Comparison of ENCODE assay signal across 8 cellular contexts in the genomic region with DNA sequence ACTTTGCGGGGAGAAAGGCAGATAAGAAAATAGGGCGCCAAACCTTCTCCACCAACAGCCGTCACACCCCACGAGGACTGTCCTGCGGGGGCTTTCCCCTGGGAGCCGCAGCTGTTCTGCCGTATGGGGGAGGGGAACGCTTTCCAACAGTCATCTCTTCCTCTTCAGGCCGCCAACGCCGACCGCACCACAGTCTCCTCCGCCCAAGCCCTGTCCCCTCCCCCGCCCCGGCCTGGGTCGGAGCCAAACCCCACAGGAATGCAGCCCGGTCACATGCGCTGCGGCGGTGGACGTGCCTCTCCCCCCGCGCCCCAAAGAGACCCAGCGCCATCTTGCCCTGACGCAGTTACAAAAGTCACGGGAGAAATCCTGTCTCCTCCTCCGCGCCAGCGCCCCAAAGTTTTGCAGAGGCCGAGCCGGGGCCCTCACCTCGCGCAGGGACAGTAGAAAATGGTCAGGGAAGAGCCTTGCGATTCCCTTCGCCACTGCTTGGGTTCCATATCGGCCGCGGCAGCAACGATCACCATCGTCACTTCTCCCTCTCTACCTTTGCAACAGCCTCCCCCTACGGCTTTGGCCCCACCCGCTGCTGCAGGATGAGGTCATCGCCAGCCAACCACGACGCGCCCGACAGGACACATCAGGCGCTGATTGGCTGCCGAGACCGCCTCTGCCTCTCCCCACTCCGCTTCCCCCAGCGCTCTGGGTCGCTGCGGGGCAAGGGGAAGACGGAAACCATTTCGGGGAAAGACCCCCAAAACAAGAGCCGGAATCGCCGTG. TPM values are rescaled to one million over a fixed set of nuclear protein-coding genes. Genes with fewer than 3 reads are reported as not detected.
DNase-seq lines count a peak whose midpoint lies in the region; FAIRE-seq and TF ChIP-seq lines count a peak whose summit lies in the region.

No MANE protein-coding gene starts in this region.

- peak overlapping the region; percentile 99 for H3K9ac ChIP-seq in MM.1S (ENCODE audit: low read length)

- peaks cover 35% of the 10 kb centered on the region for H3F3A ChIP-seq in MM.1S (ENCODE audit: insufficient read depth, low read length)

- TF ChIP-seq EP300 in stomach (IDR thresholded peaks at IDR 0.05), result peak; percentile 67

- peaks cover 12% of the 10 kb centered on the region for H3K36me3 Mint-ChIP-seq in neural crest cell (ENCODE audit: low read depth)

- H3K4me3 ChIP-seq in MM.1S (ENCODE audit: low read length) (peak overlapping the region; percentile 95), foreskin fibroblast (ENCODE audit: low read depth in 1 of 2, low read length in 2 of 2) (peak overlapping the region; percentile 90 to 98), stomach (peak overlapping the region; percentile 77 to 95 (median 88))

- DNase-seq in HCEC 1CT, result peak; percentile 98
- peak; percentile 98 for DNase-seq in MM.1S
- DNase-seq in SHP77 treated with DMSO at 0.1 percent for 48 hours (lab: John Stamatoyannopoulos, UW), result peak; percentile 90
- DNase-seq in activated gamma-delta T cell treated with anti-CD3 and anti-CD28 coated beads, Interleukin-2, amount 50 U/mL, for 16 hours (ENCODE audit: low read depth), result peak; percentile 100
- DNase-seq in foreskin fibroblast, result peak; percentile 99
- DNase-seq in neural crest cell (ENCODE audit: low read depth, low spot score), result peak; percentile 88
- peak; percentile 100 for DNase-seq in stomach

- H4K20me1 ChIP-seq in MM.1S (ENCODE audit: insufficient read depth, low read length), result peaks cover 7% of the 10 kb centered on the region; the same call in 1 of the 2 replicates

- peak overlapping the region; percentile 91; the same call in 1 of the 2 replicates for H3K4me2 ChIP-seq in MM.1S (ENCODE audit: low read depth, low read length)

- no peaks in the 10 kb centered on the region for H3K9me3 Mint-ChIP-seq in neural crest cell

- H3K36me3 ChIP-seq in MM.1S (replicated peaks; ENCODE audit: insufficient read depth, low read length), result peaks cover 12% of the 10 kb centered on the region; the same call in 1 of the 2 replicates
- no peaks in the 10 kb centered on the region for H3K36me3 ChIP-seq in stomach

- intact Hi-C loops in stomach (cut with DNase I; ENCODE audit: low total_unique reads), result no loop called here

- TF ChIP-seq CTCF in MM.1S (IDR thresholded peaks at IDR 0.05; ENCODE audit: low read length) (no peak), foreskin fibroblast (IDR thresholded peaks at IDR 0.05; ENCODE audit: low read depth, low read length) (no peak), neural crest cell (conservative IDR thresholded peaks at IDR 0.05) (no peak), stomach (IDR thresholded peaks at IDR 0.05) (no peak)

- H3K9me3 ChIP-seq in MM.1S (replicated peaks; ENCODE audit: insufficient read depth, low read length), result no peaks in the 10 kb centered on the region
- no peaks in the 10 kb centered on the region for H3K9me3 ChIP-seq in stomach

- H3K4me3 Mint-ChIP-seq in neural crest cell, result peak overlapping the region; percentile 100

- H3K4me1 Mint-ChIP-seq in neural crest cell, result peaks cover 63% of the 10 kb centered on the region

- H3K4me1 ChIP-seq in MM.1S (ENCODE audit: low read length) (peaks cover 17% of the 10 kb centered on the region), stomach (peaks cover 16 to 21% (median 19%) of the 10 kb centered on the region in 4 donors)

- H3K27me3 ChIP-seq in MM.1S (replicated peaks; ENCODE audit: insufficient read depth, low read length), result no peaks in the 10 kb centered on the region
- H3K27me3 ChIP-seq in stomach, result no peaks in the 10 kb centered on the region

- WGBS in stomach, 5 donors, result 0 to 1% (median 0%) methylated on average over 52 to 59 of the region's 59 CpGs

- no peak overlapping the region for H2AFZ ChIP-seq in MM.1S (ENCODE audit: low read length)

- H3K27ac Mint-ChIP-seq in neural crest cell (ENCODE audit: unreplicated experiment), result peak overlapping the region; percentile 100

- H3K27ac ChIP-seq in MM.1S (ENCODE audit: low read length), result peak overlapping the region; percentile 98
- H3K27ac ChIP-seq in stomach, result peak overlapping the region; percentile 96 to 100 (median 99)

- peaks cover 46% of the 10 kb centered on the region for H3K79me2 ChIP-seq in MM.1S (ENCODE audit: low read length)

- peak in 2 of 4 donors; percentile 71 to 85 for TF ChIP-seq POLR2A in stomach (IDR thresholded peaks at IDR 0.05)

- peaks cover 13% of the 10 kb centered on the region for H3K27me3 Mint-ChIP-seq in neural crest cell (ENCODE audit: low read depth)

- peak; percentile 91 for FAIRE-seq in G401.6 (lab: Jason Lieb, UNC)

- no peaks in the 10 kb centered on the region for H3K9me2 ChIP-seq in MM.1S (replicated peaks; ENCODE audit: insufficient read depth, low read length)

RNA-seq across cellular contexts. Expression of gene KMT2E, which starts 1.3 kb away (rescaled TPM):
- 75.5 and 79.6 TPM in 2 replicates for total RNA-seq in neural crest cell
- total RNA-seq in stomach, result 100 to 1,000 TPM in 2 of 5 donors, 10 to 100 TPM in 3; 64.8 to 330 (median 93.9) TPM
- 10 to 100 TPM in 2 of 3 donors, 1 to 10 TPM in 1; 9.4 to 12.5 (median 11.9) TPM for polyA plus RNA-seq in stomach

Comparison
In these comparisons a context has a peak if more than half of its experiments do, and no peak if none do; other contexts are left out.
1. Peak in every context shown above with its lines: DNase-seq, H3K4me3 ChIP-seq and H3K27ac ChIP-seq.